In genomic region chr6:119978274-119978889, GRCh38 we compare ENCODE assay signal across 8 cellular contexts.
DNase-seq lines count a peak whose midpoint lies in the region; ATAC-seq and TF ChIP-seq lines count a peak whose summit lies in the region.

No MANE protein-coding gene starts in this region.

- peak; percentile 22 for DNase-seq in ELR (ENCODE audit: low read depth)
- peak; percentile 3 for DNase-seq in H4 (ENCODE audit: low spot score)
- DNase-seq in PC-3 = peak; percentile 51
- peak; percentile 12 to 58 for DNase-seq in foreskin fibroblast
- no peak for DNase-seq in retina
- no peak for DNase-seq in ecto neural progenitor cell (ENCODE audit: low spot score)
- DNase-seq in activated T-cell treated with anti-CD3 and anti-CD28 coated beads, Interleukin-2, amount 50 U/mL, for 4 hours = no peak
- DNase-seq in stimulated activated CD4-positive, alpha-beta T cell treated with anti-CD3 and anti-CD28 coated beads, Interleukin-15, amount 100 ng/mL, for 24 hours = no peak

- H3K4me3 ChIP-seq in PC-3 (ENCODE audit: low read length) (no peak overlapping the region), foreskin fibroblast (ENCODE audit: low read depth in 1 of 2, low read length in 2 of 2) (no peak overlapping the region)

- CTCF ChIA-PET in PC-3 (lab: Charles Lee) = no interaction called here

- no peaks in the 10 kb centered on the region for H3F3A ChIP-seq in PC-3 (ENCODE audit: low read length, unreplicated experiment)

- no peaks in the 10 kb centered on the region for H3K9me2 ChIP-seq in PC-3 (replicated peaks; ENCODE audit: low read length)

- TF ChIP-seq CTCF in PC-3 (conservative IDR thresholded peaks at IDR 0.05; ENCODE audit: low read depth, low read length) (peak; percentile 81), foreskin fibroblast (IDR thresholded peaks at IDR 0.05; ENCODE audit: low read depth, low read length) (peak; percentile 73)

- POLR2A ChIA-PET in PC-3 (lab: Charles Lee; ENCODE audit: unreplicated experiment) = no interaction called here

- no peaks in the 10 kb centered on the region for H3K36me3 ChIP-seq in PC-3 (ENCODE audit: low read depth, low read length)

- peak; percentile 64 for ATAC-seq in PC-3
- no peak for ATAC-seq in activated T-cell treated with anti-CD3 and anti-CD28 coated beads, Interleukin-2, amount 50 U/mL, for 4 hours

- H2AFZ ChIP-seq in PC-3 (ENCODE audit: low read length) = no peak overlapping the region

- intact Hi-C loops in PC-3 (cut with micrococcal nuclease) = loop anchor here (1.0 to 10.0 kb wide), 4 partner anchors 236 to 834 kb away; no protein-coding TSS in a partner anchor

- no peaks in the 10 kb centered on the region for H3K27me3 ChIP-seq in PC-3 (ENCODE audit: low read length)

- no peaks in the 10 kb centered on the region for H3K79me2 ChIP-seq in PC-3 (ENCODE audit: low read length)

- no peaks in the 10 kb centered on the region for H4K20me1 ChIP-seq in PC-3 (ENCODE audit: low read length)

- no peaks in the 10 kb centered on the region for H3K4me1 ChIP-seq in PC-3 (ENCODE audit: insufficient read depth, low read length)

- BruUV-seq in PC-3 (replicated peaks; lab: Mats Ljungman, UMichigan) = no TSS peak

- no peaks in the 10 kb centered on the region for H3K36me3 Mint-ChIP-seq in activated T-cell treated with anti-CD3 and anti-CD28 coated beads, Interleukin-2, amount 50 U/mL, for 4 hours (ENCODE audit: insufficient read depth)

- no peaks in the 10 kb centered on the region for H3K9me3 Mint-ChIP-seq in activated T-cell treated with anti-CD3 and anti-CD28 coated beads, Interleukin-2, amount 50 U/mL, for 4 hours

- no peak overlapping the region for H3K4me2 ChIP-seq in PC-3 (ENCODE audit: low read length)

- no peak overlapping the region for H3K9ac ChIP-seq in PC-3 (ENCODE audit: low read length)

- peaks cover 1% of the 10 kb centered on the region for H3K27me3 Mint-ChIP-seq in activated T-cell treated with anti-CD3 and anti-CD28 coated beads, Interleukin-2, amount 50 U/mL, for 4 hours (ENCODE audit: low read depth)

- H3K4me1 Mint-ChIP-seq in activated T-cell treated with anti-CD3 and anti-CD28 coated beads, Interleukin-2, amount 50 U/mL, for 4 hours (ENCODE audit: low read depth) = no peaks in the 10 kb centered on the region

- no peak overlapping the region for H3K4me3 Mint-ChIP-seq in activated T-cell treated with anti-CD3 and anti-CD28 coated beads, Interleukin-2, amount 50 U/mL, for 4 hours

- H3K27ac ChIP-seq in PC-3 (ENCODE audit: low read length) = no peak overlapping the region

- H3K9me3 ChIP-seq in PC-3 (ENCODE audit: low read length) = no peaks in the 10 kb centered on the region

Comparison
In these comparisons a context has a peak if more than half of its experiments do, and no peak if none do; other contexts are left out.
1. DNase-seq: peak in ELR (single experiment), H4 (single experiment), PC-3 (single experiment) and foreskin fibroblast (2 of 2); none in retina (single experiment), ecto neural progenitor cell (single experiment), activated T-cell treated with anti-CD3 and anti-CD28 coated beads, Interleukin-2, amount 50 U/mL, for 4 hours (single experiment) and stimulated activated CD4-positive, alpha-beta T cell treated with anti-CD3 and anti-CD28 coated beads, Interleukin-15, amount 100 ng/mL, for 24 hours (single experiment).